In the genomic region with DNA sequence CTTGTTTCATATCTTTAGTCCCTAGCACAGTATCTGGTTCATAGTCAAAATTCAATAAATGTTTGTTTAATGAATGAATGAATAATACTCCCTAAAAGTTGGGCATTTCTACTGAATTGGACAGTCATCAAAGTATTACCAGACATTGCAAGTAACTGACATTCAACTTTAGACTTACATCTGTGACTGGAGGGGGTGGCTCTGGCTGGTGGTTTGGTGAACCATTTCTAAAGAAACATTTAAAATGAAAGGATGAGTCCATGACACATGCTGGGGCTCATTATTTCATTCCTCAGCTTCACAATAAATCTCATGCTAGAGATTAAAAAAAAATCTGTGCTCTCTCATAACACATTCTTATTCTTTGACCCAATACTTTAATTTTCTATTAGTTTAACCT, we compare ENCODE assay signal across 21 cellular contexts.
"Had no signal": no experiment of that assay in that cellular context is flagged by ENCODE, and none has a peak within 500 bp of the region (broad histone marks: within the 10 kb centered on the region; RNA-seq: fewer than 3 reads in every experiment).

No MANE protein-coding gene starts in this region.

- H3K4me1 Mint-ChIP-seq: naive thymus-derived CD4-positive, alpha-beta T cell; neural crest cell had no signal

- ATAC-seq: body of pancreas; heart right ventricle; naive thymus-derived CD4-positive, alpha-beta T cell; right cardiac atrium had no signal

- H3K27ac Mint-ChIP-seq: activated naive CD4-positive, alpha-beta T cell treated with anti-CD3 and anti-CD28 coated beads, Interleukin-2, amount 50 U/mL, for 72 hours had no signal

- H3K4me3 Mint-ChIP-seq: activated T-helper 1 cell treated with anti-CD3 and anti-CD28 coated beads, Interleukin-12 subunit alpha, Interleukin-12 subunit beta, Interleukin-2, Interleukin-4 antibody, amounts not matched to agents 30 ng/mL and 10 ng/mL and 1 ng/mL, durations not matched to agents 14 hours and 24 hours and 36 hours; naive thymus-derived CD4-positive, alpha-beta T cell; neural crest cell had no signal

- DNase-seq: activated gamma-delta T cell treated with Interleukin-2 at 50 U/mL for 16 hours; adrenal gland; aorta; body of pancreas; effector CD8-positive, alpha-beta T cell; esophagus squamous epithelium; foreskin melanocyte; heart right ventricle; midbrain; naive thymus-derived CD4-positive, alpha-beta T cell; occipital lobe; posterior cingulate gyrus; right cardiac atrium; stimulated activated CD4-positive, alpha-beta T cell treated with anti-CD3 and anti-CD28 coated beads, Interleukin-15, amount 100 ng/mL, for 24 hours; stomach; T-helper 9 cell; thyroid gland; upper lobe of left lung had no signal

- H3K9me3 Mint-ChIP-seq: activated naive CD4-positive, alpha-beta T cell treated with anti-CD3 and anti-CD28 coated beads, Interleukin-2, amount 50 U/mL, for 72 hours; activated T-helper 1 cell treated with anti-CD3 and anti-CD28 coated beads, Interleukin-12 subunit alpha, Interleukin-12 subunit beta, Interleukin-2, Interleukin-4 antibody, amounts not matched to agents 30 ng/mL and 10 ng/mL and 1 ng/mL, durations not matched to agents 14 hours and 24 hours and 36 hours; naive thymus-derived CD4-positive, alpha-beta T cell; neural crest cell had no signal

- H3K27me3 Mint-ChIP-seq: naive thymus-derived CD4-positive, alpha-beta T cell had no signal
